In the genomic region with DNA sequence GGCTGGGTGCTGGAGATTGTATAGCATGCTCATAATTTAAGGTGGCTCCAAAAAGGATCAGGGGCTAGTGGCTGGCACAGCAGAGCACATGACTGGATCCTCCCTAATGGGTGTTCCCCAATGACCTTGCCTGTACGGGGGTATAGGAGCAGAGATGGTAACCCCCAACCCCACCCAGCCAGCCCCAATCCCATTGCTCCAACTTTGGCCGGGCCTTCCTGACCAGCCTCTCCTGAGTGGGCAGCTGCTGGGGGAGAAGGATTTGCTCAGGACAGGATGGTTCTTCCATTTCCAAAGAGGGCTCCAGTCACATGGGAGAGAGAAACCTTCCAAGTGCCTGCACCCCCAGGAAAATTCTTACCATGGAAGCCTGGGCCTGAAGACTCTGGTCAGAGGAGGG, we compare ENCODE assay signal across 11 cellular contexts. TPM values are rescaled to one million over a fixed set of nuclear protein-coding genes. Genes with fewer than 3 reads are reported as not detected.
DNase-seq lines count a peak whose midpoint lies in the region; ATAC-seq, FAIRE-seq and TF ChIP-seq lines count a peak whose summit lies in the region.
"Had no signal": no experiment of that assay in that cellular context is flagged by ENCODE, and none has a peak within 500 bp of the region (broad histone marks: within the 10 kb centered on the region; RNA-seq: fewer than 3 reads in every experiment).

No MANE protein-coding gene starts in this region.

- H3K9me3 ChIP-seq in DOHH2 (ENCODE audit: control insufficient read depth, insufficient read depth, low read length) = no peaks in the 10 kb centered on the region
- no peaks in the 10 kb centered on the region for H3K9me3 ChIP-seq in keratinocyte (ENCODE audit: control insufficient read depth, low read depth, low read length)
- no peaks in the 10 kb centered on the region for H3K9me3 ChIP-seq in smooth muscle cell (replicated peaks; ENCODE audit: low read depth)

- no peaks in the 10 kb centered on the region for H3K9me1 ChIP-seq in keratinocyte (ENCODE audit: control insufficient read depth, extremely low read depth, insufficient read depth, low read length)

- no peaks in the 10 kb centered on the region for H3K27me3 ChIP-seq in DOHH2 (ENCODE audit: control insufficient read depth, low read length)
- H3K27me3 ChIP-seq in keratinocyte (ENCODE audit: control insufficient read depth, extremely low read depth, insufficient read depth, low read length) = peaks cover 13% of the 10 kb centered on the region
- no peaks in the 10 kb centered on the region for H3K27me3 ChIP-seq in smooth muscle cell (ENCODE audit: low read depth)

- peaks cover 54% of the 10 kb centered on the region for H3K27me3 Mint-ChIP-seq in WTC11 (ENCODE audit: low read depth)

- H3K27ac ChIP-seq in DOHH2 (ENCODE audit: low read depth, low read length) (peak overlapping the region; percentile 48; the same call in 1 of the 2 replicates), keratinocyte (ENCODE audit: control insufficient read depth, insufficient read depth, low read length) (no peak overlapping the region), smooth muscle cell (ENCODE audit: low read depth) (peak overlapping the region; percentile 70)

- peaks cover 32% of the 10 kb centered on the region for H3K4me1 Mint-ChIP-seq in WTC11

- 89% methylated on average over 2 of the region's 2 CpGs for WGBS in smooth muscle cell (ENCODE audit: low lambda C conversion rate)

- no peak for FAIRE-seq in keratinocyte (lab: Jason Lieb, UNC)

- no peak overlapping the region for H3K4me3 ChIP-seq in DOHH2 (ENCODE audit: low read length)
- no peak overlapping the region for H3K4me3 ChIP-seq in keratinocyte (ENCODE audit: control insufficient read depth in 2 of 3, extremely low read depth in 1 of 3, insufficient read depth in 2 of 3, low read depth in 1 of 3, low read length in 3 of 3)
- H3K4me3 ChIP-seq in smooth muscle cell = no peak overlapping the region

- no peaks in the 10 kb centered on the region for H3K9me2 ChIP-seq in DOHH2 (replicated peaks; ENCODE audit: control insufficient read depth, low read length)

- DNase-seq in WTC11 (ENCODE audit: low spot score) (no peak), keratinocyte (ENCODE audit: low read depth, low spot score) (no peak), smooth muscle cell (lab: John Stamatoyannopoulos, UW; ENCODE audit: unreplicated experiment) (no peak), COLO829 (ENCODE audit: low spot score) (no peak)
- DNase-seq: activated CD8-positive, alpha-beta memory T cell treated with anti-CD3 and anti-CD28 coated beads, Interleukin-2, amount 50 U/mL, for 48 hours; mesenchymal stem cell; NCI-H1105 had no signal

- no peak for TF ChIP-seq CTCF in DOHH2 (IDR thresholded peaks at IDR 0.05; ENCODE audit: low read depth, low read length, poor library complexity, severe bottlenecking)
- TF ChIP-seq CTCF in WTC11 (IDR thresholded peaks at IDR 0.05) = no peak
- no peak for TF ChIP-seq CTCF in keratinocyte (optimal IDR thresholded peaks at IDR 0.05 in 1 of 3, IDR thresholded peaks at IDR 0.05 in 1 of 3, conservative IDR thresholded peaks at IDR 0.05 in 1 of 3; ENCODE audit: extremely low read depth in 1 of 3, insufficient read depth in 2 of 3, low read length in 3 of 3)
- TF ChIP-seq CTCF in smooth muscle cell (IDR thresholded peaks at IDR 0.05; ENCODE audit: borderline replicate concordance, insufficient read depth, poor library complexity, severe bottlenecking) = no peak

- H3F3A ChIP-seq in DOHH2 (ENCODE audit: control insufficient read depth, insufficient read depth) = peaks cover 25% of the 10 kb centered on the region
- H3F3A ChIP-seq in smooth muscle cell (ENCODE audit: low read depth) = peaks cover 29% of the 10 kb centered on the region

- dilution Hi-C loops in keratinocyte (cut with MboI; ENCODE audit: extremely low pct_ligation_motif_present, low sequenced_read_pairs) = no loop called here

- no peaks in the 10 kb centered on the region for H3K36me3 Mint-ChIP-seq in WTC11

- H3K4me2 ChIP-seq in DOHH2 (ENCODE audit: low read length) (peak overlapping the region; percentile 73; the same call in 1 of the 2 replicates), keratinocyte (ENCODE audit: control insufficient read depth, extremely low read depth, insufficient read depth, low read depth, low read length) (no peak overlapping the region), smooth muscle cell (peak overlapping the region; percentile 85)

- ATAC-seq in WTC11 (no peak), HG03432 (IDR thresholded peaks at IDR 0.05; ENCODE audit: unreplicated experiment) (no peak), GM21786 (IDR thresholded peaks at IDR 0.05; ENCODE audit: unreplicated experiment) (no peak)

- POLR2A ChIA-PET in WTC11 (lab: Charles Lee) = interaction anchor here (2.7 kb wide), 1 partner anchor 15 kb away, joined by 11 read pairs; a partner anchor contains a TSS

- peak overlapping the region; percentile 61 for H3K4me3 Mint-ChIP-seq in WTC11

- H3K36me3 ChIP-seq in DOHH2 (ENCODE audit: control insufficient read depth, low read length) = no peaks in the 10 kb centered on the region
- H3K36me3 ChIP-seq in keratinocyte (ENCODE audit: control insufficient read depth in 2 of 2, extremely low read depth in 1 of 2, insufficient read depth in 2 of 2, low read length in 2 of 2) = no peaks in the 10 kb centered on the region
- no peaks in the 10 kb centered on the region for H3K36me3 ChIP-seq in smooth muscle cell (ENCODE audit: low read depth)

- no peak overlapping the region for H3K27ac Mint-ChIP-seq in WTC11

- H3K9ac ChIP-seq in keratinocyte (ENCODE audit: control insufficient read depth, extremely low read depth, insufficient read depth, low read length) (peak overlapping the region; percentile 77), smooth muscle cell (ENCODE audit: low read depth) (no peak overlapping the region)

- H3K4me1 ChIP-seq in DOHH2 (ENCODE audit: control insufficient read depth, low read length) (peaks cover 77% of the 10 kb centered on the region), keratinocyte (ENCODE audit: control insufficient read depth, extremely low read depth, insufficient read depth, low read length) (peaks cover 22% of the 10 kb centered on the region), smooth muscle cell (ENCODE audit: low read depth) (peaks cover 27% of the 10 kb centered on the region)

- no peak overlapping the region for H2AFZ ChIP-seq in keratinocyte (ENCODE audit: control insufficient read depth, low read length)
- no peak overlapping the region for H2AFZ ChIP-seq in smooth muscle cell (ENCODE audit: low read depth)

- no peaks in the 10 kb centered on the region for H4K20me1 ChIP-seq in DOHH2 (ENCODE audit: control insufficient read depth, insufficient read depth, low read depth, low read length)
- H4K20me1 ChIP-seq in keratinocyte (ENCODE audit: control insufficient read depth, extremely low read depth, insufficient read depth, low read length) = no peaks in the 10 kb centered on the region
- H4K20me1 ChIP-seq in smooth muscle cell (ENCODE audit: low read depth) = peaks cover 28% of the 10 kb centered on the region

- H3K9me3 Mint-ChIP-seq in WTC11 = no peaks in the 10 kb centered on the region

- CTCF ChIA-PET in WTC11 (lab: Charles Lee) = interaction anchor here (7.1 kb wide), 1 partner anchor 11 kb away, joined by 130 read pairs; no protein-coding TSS in a partner anchor

- peaks cover 31% of the 10 kb centered on the region for H3K79me2 ChIP-seq in DOHH2 (ENCODE audit: control insufficient read depth, low read length)
- H3K79me2 ChIP-seq in keratinocyte (ENCODE audit: control insufficient read depth, insufficient read depth, low read length) = no peaks in the 10 kb centered on the region
- peaks cover 28% of the 10 kb centered on the region for H3K79me2 ChIP-seq in smooth muscle cell (ENCODE audit: low read depth)

RNA-seq across cellular contexts. Expression of a gene that starts 15.3 kb away (rescaled TPM):
- total RNA-seq in WTC11 (2021) = 19.2 to 26.9 TPM (median 22.0 TPM) in 3 replicates
- polyA plus RNA-seq in keratinocyte = 0.69 to 7.8 TPM (median 3.9 TPM) in 3 replicates
- polyA plus RNA-seq in keratinocyte (2011; ENCODE audit: low read depth) = 0.72 TPM
- 1.0 and 2.7 TPM in 2 replicates for polyA plus RNA-seq in keratinocyte (2011; cell fraction: cytosol; rRNA removed)
- polyA plus RNA-seq in keratinocyte (2011; cell fraction: nucleus; rRNA removed) = 54.7 and 94.3 TPM in 2 replicates
- polyA plus RNA-seq in keratinocyte (2012; ENCODE audit: low replicate concordance) = 0.70 and 5.4 TPM in 2 replicates
- 0.95 to 9.3 TPM (median 5.6 TPM) in 3 replicates for polyA minus RNA-seq in keratinocyte
- polyA minus RNA-seq in keratinocyte (2011; cell fraction: cytosol; rRNA and poly(A)+ RNA removed) = 7.7 TPM
- 45.2 and 46.1 TPM in 2 replicates for polyA minus RNA-seq in keratinocyte (2011; cell fraction: nucleus; rRNA and poly(A)+ RNA removed)
- 178 and 182 TPM in 2 replicates for total RNA-seq in smooth muscle cell
- 510 and 634 TPM in 2 replicates for polyA plus RNA-seq in smooth muscle cell

RNA-seq across cellular contexts. Expression of a gene that starts 29.2 kb away (rescaled TPM):
- 5.5 to 7.1 TPM (median 6.1 TPM) in 3 replicates for total RNA-seq in WTC11 (2021)
- 0.54 to 0.86 TPM (median 0.56 TPM) in 3 replicates for polyA plus RNA-seq in keratinocyte
- 1.5 TPM for polyA plus RNA-seq in keratinocyte (2011; ENCODE audit: low read depth)
- 0.27 and 0.61 TPM in 2 replicates for polyA plus RNA-seq in keratinocyte (2011; cell fraction: cytosol; rRNA removed)
- 1.7 and 2.5 TPM in 2 replicates for polyA plus RNA-seq in keratinocyte (2011; cell fraction: nucleus; rRNA removed)
- polyA plus RNA-seq in keratinocyte (2012; ENCODE audit: low replicate concordance) = 0.37 and 0.44 TPM in 2 replicates
- 0.20 to 1.1 TPM in 2 of 3 replicates, not detected in the other for polyA minus RNA-seq in keratinocyte
- not detected for polyA minus RNA-seq in keratinocyte (2011; cell fraction: cytosol; rRNA and poly(A)+ RNA removed)
- polyA minus RNA-seq in keratinocyte (2011; cell fraction: nucleus; rRNA and poly(A)+ RNA removed) = 2.2 and 4.9 TPM in 2 replicates
- 4.1 and 12.2 TPM in 2 replicates for total RNA-seq in smooth muscle cell
- 32.4 and 36.8 TPM in 2 replicates for polyA plus RNA-seq in smooth muscle cell

RNA-seq across cellular contexts. Expression of a gene that starts 33.9 kb away (rescaled TPM):
- total RNA-seq in WTC11 (2021) (43.3 to 52.1 TPM (median 45.0 TPM) in 3 replicates), smooth muscle cell (62.6 and 73.4 TPM in 2 replicates)
- polyA plus RNA-seq in keratinocyte (62.7 to 74.7 TPM (median 73.9 TPM) in 3 replicates), smooth muscle cell (114 and 120 TPM in 2 replicates)
- 30.9 TPM for polyA plus RNA-seq in keratinocyte (2011; ENCODE audit: low read depth)
- 35.6 and 61.0 TPM in 2 replicates for polyA plus RNA-seq in keratinocyte (2011; cell fraction: cytosol; rRNA removed)
- polyA plus RNA-seq in keratinocyte (2011; cell fraction: nucleus; rRNA removed) = 47.2 and 55.1 TPM in 2 replicates
- 60.2 and 62.9 TPM in 2 replicates for polyA plus RNA-seq in keratinocyte (2012; ENCODE audit: low replicate concordance)
- 40.1 to 101 TPM (median 51.2 TPM) in 3 replicates for polyA minus RNA-seq in keratinocyte
- 32.6 TPM for polyA minus RNA-seq in keratinocyte (2011; cell fraction: cytosol; rRNA and poly(A)+ RNA removed)
- 18.0 and 19.2 TPM in 2 replicates for polyA minus RNA-seq in keratinocyte (2011; cell fraction: nucleus; rRNA and poly(A)+ RNA removed)

RNA-seq across cellular contexts. Expression of a gene that starts 43.6 kb away (rescaled TPM):
- total RNA-seq in WTC11 (2021) = 0.14 to 0.21 TPM in 2 of 3 replicates, not detected in the other
- not detected in 3 replicates for polyA plus RNA-seq in keratinocyte
- not detected for polyA plus RNA-seq in keratinocyte (2011; ENCODE audit: low read depth)
- not detected in 2 replicates for polyA plus RNA-seq in keratinocyte (2011; cell fraction: cytosol; rRNA removed)
- polyA plus RNA-seq in keratinocyte (2011; cell fraction: nucleus; rRNA removed) = not detected in 2 replicates
- not detected in 2 replicates for polyA plus RNA-seq in keratinocyte (2012; ENCODE audit: low replicate concordance)
- not detected in 3 replicates for polyA minus RNA-seq in keratinocyte
- not detected for polyA minus RNA-seq in keratinocyte (2011; cell fraction: cytosol; rRNA and poly(A)+ RNA removed)
- not detected in 2 replicates for polyA minus RNA-seq in keratinocyte (2011; cell fraction: nucleus; rRNA and poly(A)+ RNA removed)
- total RNA-seq in smooth muscle cell = not detected in 2 replicates
- not detected in 2 replicates for polyA plus RNA-seq in smooth muscle cell
- total RNA-seq: RPMI7951 had no signal
